8 cellular contexts compared by ENCODE assay signal in the genomic region with DNA sequence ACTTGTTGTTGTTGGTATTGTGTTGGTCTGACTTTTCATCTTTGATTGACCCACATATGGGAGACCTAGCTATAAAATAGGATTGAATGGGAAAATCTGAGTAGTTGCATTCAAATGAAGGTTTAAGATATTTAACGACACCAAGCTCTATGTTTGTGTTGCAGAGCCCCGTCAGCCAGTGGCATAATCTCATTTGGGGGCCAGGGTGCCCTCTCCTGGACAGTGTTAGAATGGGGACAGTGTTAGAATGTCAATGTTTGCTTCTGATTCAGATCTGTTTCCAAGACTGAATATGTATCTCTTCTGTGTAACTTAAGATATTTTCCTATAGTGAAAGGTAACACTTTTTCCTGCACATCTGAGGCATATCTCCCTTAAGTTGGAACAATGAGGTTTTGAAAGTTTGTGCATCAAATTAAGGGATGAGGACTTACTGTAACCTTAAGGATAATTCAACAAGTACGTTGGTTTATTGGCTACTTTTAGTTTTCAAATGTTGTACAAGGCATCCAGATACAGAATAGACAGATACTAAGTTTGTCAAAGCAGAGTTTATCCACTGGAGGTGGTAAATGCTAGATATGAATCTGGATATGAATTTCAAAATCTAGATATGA. TPM values are rescaled to one million over a fixed set of nuclear protein-coding genes. Genes with fewer than 3 reads are reported as not detected.
A peak's percentile ranks its signal among the peaks of the same experiment; 100 is the strongest.
DNase-seq lines count a peak whose midpoint lies in the region; ATAC-seq and TF ChIP-seq lines count a peak whose summit lies in the region.

No MANE protein-coding gene starts in this region.

- intact Hi-C loops in naive thymus-derived CD4-positive, alpha-beta T cell (cut with micrococcal nuclease), result loop anchor here (1.0 kb wide), 1 partner anchor 352 kb away; no protein-coding TSS in a partner anchor
- intact Hi-C loops in thyroid gland (cut with DNase I), result loop anchor here (5.0 kb wide), 1 partner anchor 352 kb away; no protein-coding TSS in a partner anchor

- H2AFZ ChIP-seq in GM23248, result no peak overlapping the region

- H3K9me3 Mint-ChIP-seq in activated CD8-positive, alpha-beta memory T cell treated with anti-CD3 and anti-CD28 coated beads, Interleukin-2, amount 10 ng/mL, durations not matched to agents 7 days and 5 days (ENCODE audit: low read depth), result no peaks in the 10 kb centered on the region
- no peaks in the 10 kb centered on the region for H3K9me3 Mint-ChIP-seq in naive thymus-derived CD4-positive, alpha-beta T cell

- H3K4me1 Mint-ChIP-seq in activated CD8-positive, alpha-beta memory T cell treated with anti-CD3 and anti-CD28 coated beads, Interleukin-2, amount 10 ng/mL, durations not matched to agents 7 days and 5 days, result no peaks in the 10 kb centered on the region
- no peaks in the 10 kb centered on the region for H3K4me1 Mint-ChIP-seq in naive thymus-derived CD4-positive, alpha-beta T cell

- H3K27ac ChIP-seq in GM23248 (no peak overlapping the region), thyroid gland (no peak overlapping the region)
- no peak overlapping the region for H3K27ac ChIP-seq in naive thymus-derived CD4-positive, alpha-beta T cell (ENCODE audit: low read depth, low read length)

- H3F3A ChIP-seq in GM23248 (ENCODE audit: insufficient read depth), result no peaks in the 10 kb centered on the region

- TF ChIP-seq POLR2A in thyroid gland (IDR thresholded peaks at IDR 0.05), result no peak

- H3K27ac Mint-ChIP-seq in activated CD8-positive, alpha-beta memory T cell treated with anti-CD3 and anti-CD28 coated beads, Interleukin-2, amount 10 ng/mL, durations not matched to agents 7 days and 5 days, result no peak overlapping the region
- no peak overlapping the region for H3K27ac Mint-ChIP-seq in naive thymus-derived CD4-positive, alpha-beta T cell

- no peaks in the 10 kb centered on the region for H3K79me2 ChIP-seq in GM23248 (ENCODE audit: insufficient read depth)

- H3K9me2 ChIP-seq in GM23248 (ENCODE audit: insufficient read depth), result no peaks in the 10 kb centered on the region

- CTCF ChIA-PET in activated CD8-positive, alpha-beta memory T cell treated with anti-CD3 and anti-CD28 coated beads, Interleukin-2, amount 10 ng/mL, durations not matched to agents 7 days and 5 days (lab: Charles Lee), result interaction anchor here (0.6 to 6.0 kb wide), 6 partner anchors 17 to 356 kb away, joined by 3 to 61 read pairs (median 3); no protein-coding TSS in a partner anchor
- CTCF ChIA-PET in naive thymus-derived CD4-positive, alpha-beta T cell (lab: Charles Lee), result interaction anchor here (1.0 to 4.8 kb wide), 2 partner anchors 354 to 361 kb away, joined by 3 to 59 read pairs; no protein-coding TSS in a partner anchor

- H3K36me3 Mint-ChIP-seq in activated CD8-positive, alpha-beta memory T cell treated with anti-CD3 and anti-CD28 coated beads, Interleukin-2, amount 10 ng/mL, durations not matched to agents 7 days and 5 days, result no peaks in the 10 kb centered on the region
- H3K36me3 Mint-ChIP-seq in naive thymus-derived CD4-positive, alpha-beta T cell, result no peaks in the 10 kb centered on the region

- H3K27me3 ChIP-seq in GM23248 (replicated peaks; ENCODE audit: insufficient read depth), result no peaks in the 10 kb centered on the region; the same call in 1 of the 2 replicates
- no peaks in the 10 kb centered on the region for H3K27me3 ChIP-seq in naive thymus-derived CD4-positive, alpha-beta T cell (ENCODE audit: control insufficient read depth in 2 of 2, insufficient read depth in 2 of 2, low read length in 2 of 2)
- H3K27me3 ChIP-seq in thyroid gland, result no peaks in the 10 kb centered on the region

- H3K27me3 Mint-ChIP-seq in activated CD8-positive, alpha-beta memory T cell treated with anti-CD3 and anti-CD28 coated beads, Interleukin-2, amount 10 ng/mL, durations not matched to agents 7 days and 5 days, result peaks cover 9% of the 10 kb centered on the region
- peaks cover 0 to 18% (median 13%) of the 10 kb centered on the region in 5 donors for H3K27me3 Mint-ChIP-seq in naive thymus-derived CD4-positive, alpha-beta T cell

- H3K4me3 Mint-ChIP-seq in activated CD8-positive, alpha-beta memory T cell treated with anti-CD3 and anti-CD28 coated beads, Interleukin-2, amount 10 ng/mL, durations not matched to agents 7 days and 5 days, result no peak overlapping the region
- no peak overlapping the region for H3K4me3 Mint-ChIP-seq in naive thymus-derived CD4-positive, alpha-beta T cell

- H3K4me3 ChIP-seq in GM23248, result no peak overlapping the region
- H3K4me3 ChIP-seq in naive thymus-derived CD4-positive, alpha-beta T cell (ENCODE audit: low read length), result no peak overlapping the region
- no peak overlapping the region for H3K4me3 ChIP-seq in thyroid gland (replicated peaks in 1 of 3)

- peak; percentile 36 for DNase-seq in EL
- peak; percentile 67 for DNase-seq in GM23248
- DNase-seq in NCI-H460 (ENCODE audit: extremely low read depth, low read depth), result peak; percentile 40
- peak; percentile 57 for DNase-seq in activated CD8-positive, alpha-beta memory T cell treated with anti-CD3 and anti-CD28 coated beads, Interleukin-2, amount 10 ng/mL, durations not matched to agents 7 days and 5 days
- peak; percentile 14 to 52 (median 31) for DNase-seq in naive thymus-derived CD4-positive, alpha-beta T cell
- DNase-seq in thyroid gland, result peak; percentile 62 to 72
- DNase-seq in cortex of kidney (lab: John Stamatoyannopoulos, UW), result no peak

- TF ChIP-seq CTCF in thyroid gland (IDR thresholded peaks at IDR 0.05), result peak; percentile 48 to 71 (median 67)

- H3K9me3 ChIP-seq in GM23248 (ENCODE audit: low read depth) (no peaks in the 10 kb centered on the region), thyroid gland (no peaks in the 10 kb centered on the region)
- no peaks in the 10 kb centered on the region for H3K9me3 ChIP-seq in naive thymus-derived CD4-positive, alpha-beta T cell (ENCODE audit: control insufficient read depth in 2 of 3, low read length in 3 of 3)

- in situ Hi-C loops in GM23248 (cut with MboI), result no loop called here

- H3K9ac ChIP-seq in GM23248, result no peak overlapping the region

- H3K4me2 ChIP-seq in GM23248 (ENCODE audit: unreplicated experiment), result no peak overlapping the region

- WGBS in GM23248 (ENCODE audit: low coverage in 1 of 2, low lambda C conversion rate in 2 of 2, missing lambda C conversion rate in 2 of 2), 2 experiments, result 20 to 26% methylated on average over 3 of the region's 3 CpGs
- WGBS in thyroid gland, 2 donors, result 31 to 35% methylated on average over 3 of the region's 3 CpGs

- POLR2A ChIA-PET in naive thymus-derived CD4-positive, alpha-beta T cell (lab: Charles Lee), result no interaction called here

- no peaks in the 10 kb centered on the region for H4K20me1 ChIP-seq in GM23248 (ENCODE audit: insufficient read depth)

- H3K36me3 ChIP-seq in GM23248 (ENCODE audit: low read depth), result no peaks in the 10 kb centered on the region
- H3K36me3 ChIP-seq in naive thymus-derived CD4-positive, alpha-beta T cell (ENCODE audit: control insufficient read depth in 2 of 3, insufficient read depth in 3 of 3, low read length in 3 of 3), result no peaks in the 10 kb centered on the region
- H3K36me3 ChIP-seq in thyroid gland, result no peaks in the 10 kb centered on the region

- peak; percentile 69 for ATAC-seq in activated CD8-positive, alpha-beta memory T cell treated with anti-CD3 and anti-CD28 coated beads, Interleukin-2, amount 10 ng/mL, durations not matched to agents 7 days and 5 days
- ATAC-seq in esophagus mucosa, result peak; percentile 69
- peak; percentile 73 for ATAC-seq in naive thymus-derived CD4-positive, alpha-beta T cell

- H3K4me1 ChIP-seq in GM23248 (ENCODE audit: insufficient read depth), result no peaks in the 10 kb centered on the region
- no peaks in the 10 kb centered on the region for H3K4me1 ChIP-seq in naive thymus-derived CD4-positive, alpha-beta T cell (ENCODE audit: control insufficient read depth in 2 of 2, insufficient read depth in 2 of 2, low read length in 2 of 2)
- no peaks in the 10 kb centered on the region for H3K4me1 ChIP-seq in thyroid gland

RNA-seq across cellular contexts. Expression of gene OR52M1, which starts 5.3 kb away (rescaled TPM):
- total RNA-seq in GM23248 (2014; rRNA removed; shearing (Covaris generic)), result not detected in 2 replicates
- not detected in 2 replicates for polyA plus RNA-seq in GM23248 (2016; fragmentation: Nextera tagmentation; extraction: Ambion mirVana)
- not detected in 2 replicates for total RNA-seq in NCI-H460 (2014; rRNA removed; shearing (Covaris generic))
- not detected in 2 replicates for polyA plus RNA-seq in NCI-H460 (2014; cell fraction: nucleus; rRNA removed)
- not detected for total RNA-seq in activated CD8-positive, alpha-beta memory T cell treated with anti-CD3 and anti-CD28 coated beads, Interleukin-2, amount 10 ng/mL, durations not matched to agents 7 days and 5 days
- total RNA-seq in esophagus mucosa (not detected), thyroid gland (not detected)
- not detected for total RNA-seq in naive thymus-derived CD4-positive, alpha-beta T cell
- polyA plus RNA-seq in naive thymus-derived CD4-positive, alpha-beta T cell, result not detected

RNA-seq across cellular contexts. Expression of gene OR52I2, which starts 41.8 kb away (rescaled TPM):
- not detected in 2 replicates for total RNA-seq in GM23248 (2014; rRNA removed; shearing (Covaris generic))
- not detected in 2 replicates for polyA plus RNA-seq in GM23248 (2016; fragmentation: Nextera tagmentation; extraction: Ambion mirVana)
- not detected in 2 replicates for total RNA-seq in NCI-H460 (2014; rRNA removed; shearing (Covaris generic))
- not detected in 2 replicates for polyA plus RNA-seq in NCI-H460 (2014; cell fraction: nucleus; rRNA removed)
- not detected for total RNA-seq in activated CD8-positive, alpha-beta memory T cell treated with anti-CD3 and anti-CD28 coated beads, Interleukin-2, amount 10 ng/mL, durations not matched to agents 7 days and 5 days
- total RNA-seq in esophagus mucosa, result not detected
- total RNA-seq in naive thymus-derived CD4-positive, alpha-beta T cell, result not detected
- not detected for polyA plus RNA-seq in naive thymus-derived CD4-positive, alpha-beta T cell
- total RNA-seq in thyroid gland, result not detected

RNA-seq across cellular contexts. Expression of gene OR52I1, which starts 54.1 kb away (rescaled TPM):
- not detected in 2 replicates for total RNA-seq in GM23248 (2014; rRNA removed; shearing (Covaris generic))
- polyA plus RNA-seq in GM23248 (2016; fragmentation: Nextera tagmentation; extraction: Ambion mirVana), result not detected in 2 replicates
- total RNA-seq in NCI-H460 (2014; rRNA removed; shearing (Covaris generic)), result not detected in 2 replicates
- polyA plus RNA-seq in NCI-H460 (2014; cell fraction: nucleus; rRNA removed), result not detected in 2 replicates
- not detected for total RNA-seq in activated CD8-positive, alpha-beta memory T cell treated with anti-CD3 and anti-CD28 coated beads, Interleukin-2, amount 10 ng/mL, durations not matched to agents 7 days and 5 days
- total RNA-seq in esophagus mucosa, result not detected
- total RNA-seq in naive thymus-derived CD4-positive, alpha-beta T cell, result not detected
- polyA plus RNA-seq in naive thymus-derived CD4-positive, alpha-beta T cell, result under 1 TPM in 1 of 2 donors, not detected in 1; 0.07 TPM
- not detected for total RNA-seq in thyroid gland

RNA-seq across cellular contexts. Expression of gene OR52K1, which starts 57.3 kb away (rescaled TPM):
- total RNA-seq in GM23248 (2014; rRNA removed; shearing (Covaris generic)), result not detected in 2 replicates
- not detected in 2 replicates for polyA plus RNA-seq in GM23248 (2016; fragmentation: Nextera tagmentation; extraction: Ambion mirVana)
- total RNA-seq in NCI-H460 (2014; rRNA removed; shearing (Covaris generic)), result not detected in 2 replicates
- polyA plus RNA-seq in NCI-H460 (2014; cell fraction: nucleus; rRNA removed), result not detected in 2 replicates
- total RNA-seq in activated CD8-positive, alpha-beta memory T cell treated with anti-CD3 and anti-CD28 coated beads, Interleukin-2, amount 10 ng/mL, durations not matched to agents 7 days and 5 days, result not detected
- total RNA-seq in esophagus mucosa (not detected), thyroid gland (not detected)
- under 1 TPM in 2 of 5 experiments, not detected in 3; 0.29 to 0.39 TPM for total RNA-seq in naive thymus-derived CD4-positive, alpha-beta T cell
- polyA plus RNA-seq in naive thymus-derived CD4-positive, alpha-beta T cell, result not detected
